26 cellular contexts compared by ENCODE assay signal in genomic region chr21:30234643-30235042, GRCh38. TPM values are rescaled to one million over a fixed set of nuclear protein-coding genes. Genes with fewer than 3 reads are reported as not detected.
DNase-seq lines count a peak whose midpoint lies in the region; ATAC-seq and TF ChIP-seq lines count a peak whose summit lies in the region.
"Had no signal": no experiment of that assay in that cellular context is flagged by ENCODE, and none has a peak within 500 bp of the region (broad histone marks: within the 10 kb centered on the region; RNA-seq: fewer than 3 reads in every experiment).

No MANE protein-coding gene starts in this region.

- H3K4me3 ChIP-seq in PC-3 (ENCODE audit: low read length) (no peak overlapping the region), brain microvascular endothelial cell (ENCODE audit: low read depth, low read length) (no peak overlapping the region), esophagus muscularis mucosa (no peak overlapping the region)
- H3K4me3 ChIP-seq: gastrocnemius medialis, GM12878, left ventricle myocardium inferior, upper lobe of left lung had no signal

- POLR2A ChIA-PET in PC-3 (lab: Charles Lee; ENCODE audit: unreplicated experiment) = no interaction called here
- POLR2A ChIA-PET in activated CD4-positive, alpha-beta memory T cell treated with anti-CD3 and anti-CD28 coated beads for 36 hours (lab: Charles Lee) = no interaction called here

- H3K4me1 ChIP-seq in PC-3 (ENCODE audit: insufficient read depth, low read length) (peaks cover 21% of the 10 kb centered on the region), esophagus muscularis mucosa (no peaks in the 10 kb centered on the region)
- H3K4me1 ChIP-seq: gastrocnemius medialis, left ventricle myocardium inferior, upper lobe of left lung had no signal

- H3K27ac ChIP-seq in PC-3 (ENCODE audit: low read length) (peak overlapping the region; percentile 66), brain microvascular endothelial cell (no peak overlapping the region), esophagus muscularis mucosa (replicated peaks in 1 of 4) (no peak overlapping the region)
- H3K27ac ChIP-seq: gastrocnemius medialis, left ventricle myocardium inferior, upper lobe of left lung had no signal

- H3F3A ChIP-seq in PC-3 (ENCODE audit: low read length, unreplicated experiment) = no peaks in the 10 kb centered on the region

- no peak overlapping the region for H3K4me3 Mint-ChIP-seq in activated CD4-positive, alpha-beta memory T cell treated with anti-CD3 and anti-CD28 coated beads for 36 hours
- H3K4me3 Mint-ChIP-seq: activated CD8-positive, alpha-beta T cell treated with anti-CD3 and anti-CD28 coated beads, Interleukin-2, amount 10 ng/mL, durations not matched to agents 7 days and 5 days; activated T-cell treated with anti-CD3 and anti-CD28 coated beads, Interleukin-2, amount 50 U/mL, for 24 hours; nephron; stimulated activated naive CD8-positive, alpha-beta T cell treated with anti-CD3 and anti-CD28 coated beads, Interleukin-15, Interleukin-2, amounts not matched to agents 100 ng/mL and 50 ng/mL, for 24 hours had no signal

- no peaks in the 10 kb centered on the region for H3K4me1 Mint-ChIP-seq in activated CD4-positive, alpha-beta memory T cell treated with anti-CD3 and anti-CD28 coated beads for 36 hours (ENCODE audit: low read depth)

- no peak for TF ChIP-seq POLR2A in esophagus muscularis mucosa (IDR thresholded peaks at IDR 0.05; ENCODE audit: low read depth)

- no peak for TF ChIP-seq EP300 in esophagus muscularis mucosa (IDR thresholded peaks at IDR 0.05)

- H3K27me3 ChIP-seq in PC-3 (ENCODE audit: low read length) (no peaks in the 10 kb centered on the region), brain microvascular endothelial cell (replicated peaks) (no peaks in the 10 kb centered on the region), esophagus muscularis mucosa (no peaks in the 10 kb centered on the region)
- H3K27me3 ChIP-seq: gastrocnemius medialis, upper lobe of left lung had no signal

- TF ChIP-seq CTCF in PC-3 (conservative IDR thresholded peaks at IDR 0.05; ENCODE audit: low read depth, low read length) (no peak), brain microvascular endothelial cell (IDR thresholded peaks at IDR 0.05; ENCODE audit: low read depth, low read length, missing control alignments) (no peak), esophagus muscularis mucosa (IDR thresholded peaks at IDR 0.05) (no peak)

- intact Hi-C loops in PC-3 (cut with micrococcal nuclease) = no loop called here
- intact Hi-C loops in esophagus muscularis mucosa (cut with DNase I) = no loop called here
- intact Hi-C loops in activated CD4-positive, alpha-beta memory T cell treated with anti-CD3 and anti-CD28 coated beads for 36 hours (cut with micrococcal nuclease) = no loop called here

- H4K20me1 ChIP-seq in PC-3 (ENCODE audit: low read length) = no peaks in the 10 kb centered on the region

- no peaks in the 10 kb centered on the region for H3K9me2 ChIP-seq in PC-3 (replicated peaks; ENCODE audit: low read length)

- H3K36me3 ChIP-seq in PC-3 (ENCODE audit: low read depth, low read length) (no peaks in the 10 kb centered on the region), brain microvascular endothelial cell (replicated peaks) (no peaks in the 10 kb centered on the region), esophagus muscularis mucosa (no peaks in the 10 kb centered on the region)
- H3K36me3 ChIP-seq: gastrocnemius medialis, left ventricle myocardium inferior, upper lobe of left lung had no signal

- no peaks in the 10 kb centered on the region for H3K9me3 Mint-ChIP-seq in activated CD4-positive, alpha-beta memory T cell treated with anti-CD3 and anti-CD28 coated beads for 36 hours
- H3K9me3 Mint-ChIP-seq: activated T-cell treated with anti-CD3 and anti-CD28 coated beads, Interleukin-2, amount 50 U/mL, for 24 hours; stimulated activated naive CD8-positive, alpha-beta T cell treated with anti-CD3 and anti-CD28 coated beads, Interleukin-15, Interleukin-2, amounts not matched to agents 100 ng/mL and 50 ng/mL, for 24 hours had no signal

- BruUV-seq in PC-3 (replicated peaks; lab: Mats Ljungman, UMichigan) = no TSS peak

- 59% methylated on average over 2 of the region's 2 CpGs for WGBS in esophagus muscularis mucosa

- H3K79me2 ChIP-seq in PC-3 (ENCODE audit: low read length) = no peaks in the 10 kb centered on the region

- no peak overlapping the region for H3K27ac Mint-ChIP-seq in activated CD4-positive, alpha-beta memory T cell treated with anti-CD3 and anti-CD28 coated beads for 36 hours
- H3K27ac Mint-ChIP-seq: activated CD8-positive, alpha-beta T cell treated with anti-CD3 and anti-CD28 coated beads, Interleukin-2, amount 10 ng/mL, durations not matched to agents 7 days and 5 days; activated T-cell treated with anti-CD3 and anti-CD28 coated beads, Interleukin-2, amount 50 U/mL, for 24 hours; stimulated activated naive CD8-positive, alpha-beta T cell treated with anti-CD3 and anti-CD28 coated beads, Interleukin-15, Interleukin-2, amounts not matched to agents 100 ng/mL and 50 ng/mL, for 24 hours had no signal

- in situ Hi-C loops in brain microvascular endothelial cell (cut with HindIII; ENCODE audit: low pct_ligation_motif_present, low sequenced_read_pairs) = no loop called here

- DNase-seq in PC-3 (peak; percentile 81), brain microvascular endothelial cell (peak; percentile 26), fibroblast of the conjunctiva (ENCODE audit: low read depth) (peak; percentile 46), stromal cell of bone marrow (ENCODE audit: low read depth) (peak; percentile 35), esophagus muscularis mucosa (ENCODE audit: extremely low spot score) (no peak)
- DNase-seq in activated CD4-positive, alpha-beta memory T cell treated with anti-CD3 and anti-CD28 coated beads for 36 hours = no peak
- DNase-seq: activated CD8-positive, alpha-beta T cell treated with anti-CD3 and anti-CD28 coated beads, Interleukin-2, amount 10 ng/mL, durations not matched to agents 7 days and 5 days; activated naive CD4-positive, alpha-beta T cell treated with Interleukin-2 at 50 U/mL for 16 hours; activated T-cell treated with anti-CD3 and anti-CD28 coated beads, Interleukin-2, amount 50 U/mL, for 24 hours; aorta; DMS79; effector memory CD4-positive, alpha-beta T cell; gastrocnemius medialis; left ventricle myocardium inferior; NCI-H187 treated with DMSO at 0.1 percent for 48 hours; NCI-H2227 treated with DMSO at 0.1 percent for 48 hours; posterior cingulate gyrus; T-helper 9 cell; upper lobe of left lung had no signal

- CTCF ChIA-PET in PC-3 (lab: Charles Lee) = no interaction called here
- CTCF ChIA-PET in activated CD4-positive, alpha-beta memory T cell treated with anti-CD3 and anti-CD28 coated beads for 36 hours (lab: Charles Lee) = no interaction called here

- H3K4me2 ChIP-seq in PC-3 (ENCODE audit: low read length) = peak overlapping the region; percentile 38

- no peak overlapping the region for H3K9ac ChIP-seq in PC-3 (ENCODE audit: low read length)

- no peaks in the 10 kb centered on the region for H3K9me3 ChIP-seq in PC-3 (ENCODE audit: low read length)
- no peaks in the 10 kb centered on the region for H3K9me3 ChIP-seq in esophagus muscularis mucosa
- H3K9me3 ChIP-seq: gastrocnemius medialis, upper lobe of left lung had no signal

- ATAC-seq in PC-3 = no peak
- ATAC-seq in HG03354 (IDR thresholded peaks at IDR 0.05; ENCODE audit: poor library complexity, severe bottlenecking, unreplicated experiment) = no peak
- ATAC-seq: activated CD8-positive, alpha-beta T cell treated with anti-CD3 and anti-CD28 coated beads, Interleukin-2, amount 10 ng/mL, durations not matched to agents 7 days and 5 days; gastrocnemius medialis; GM12878; SK-N-SH treated with all-trans-retinoic acid at 6 μM for 48 hours had no signal

- H3K27me3 Mint-ChIP-seq in activated CD4-positive, alpha-beta memory T cell treated with anti-CD3 and anti-CD28 coated beads for 36 hours = no peaks in the 10 kb centered on the region
- H3K27me3 Mint-ChIP-seq: activated T-cell treated with anti-CD3 and anti-CD28 coated beads, Interleukin-2, amount 50 U/mL, for 24 hours; stimulated activated naive CD8-positive, alpha-beta T cell treated with anti-CD3 and anti-CD28 coated beads, Interleukin-15, Interleukin-2, amounts not matched to agents 100 ng/mL and 50 ng/mL, for 24 hours had no signal

- no peaks in the 10 kb centered on the region for H3K36me3 Mint-ChIP-seq in activated CD4-positive, alpha-beta memory T cell treated with anti-CD3 and anti-CD28 coated beads for 36 hours

- no peak overlapping the region for H2AFZ ChIP-seq in PC-3 (ENCODE audit: low read length)

RNA-seq across cellular contexts. Expression of gene CLDN8, which starts 18.7 kb away (rescaled TPM):
- total RNA-seq in PC-3 (2014; rRNA removed) (0.46 and 1.5 TPM in 2 replicates), esophagus muscularis mucosa (not detected)
- not detected for total RNA-seq in activated CD4-positive, alpha-beta memory T cell treated with anti-CD3 and anti-CD28 coated beads for 36 hours
- total RNA-seq: activated CD8-positive, alpha-beta T cell treated with anti-CD3 and anti-CD28 coated beads, Interleukin-2, amount 10 ng/mL, durations not matched to agents 7 days and 5 days; aorta; cerebellum; GM12878; left ventricle myocardium inferior; skeletal muscle tissue had no signal

RNA-seq across cellular contexts. Expression of gene KRTAP24-1, which starts 48.1 kb away (rescaled TPM):
- total RNA-seq in PC-3 (2014; rRNA removed) (not detected in 2 replicates), esophagus muscularis mucosa (not detected)
- not detected for total RNA-seq in activated CD4-positive, alpha-beta memory T cell treated with anti-CD3 and anti-CD28 coated beads for 36 hours
- total RNA-seq: activated CD8-positive, alpha-beta T cell treated with anti-CD3 and anti-CD28 coated beads, Interleukin-2, amount 10 ng/mL, durations not matched to agents 7 days and 5 days; aorta; cerebellum; gastrocnemius medialis; GM12878; left ventricle myocardium inferior; skeletal muscle tissue; upper lobe of left lung had no signal

RNA-seq across cellular contexts. Expression of gene KRTAP25-1, which starts 54.7 kb away (rescaled TPM):
- not detected in 2 replicates for total RNA-seq in PC-3 (2014; rRNA removed)
- total RNA-seq in esophagus muscularis mucosa = not detected
- not detected for total RNA-seq in activated CD4-positive, alpha-beta memory T cell treated with anti-CD3 and anti-CD28 coated beads for 36 hours
- total RNA-seq: activated CD8-positive, alpha-beta T cell treated with anti-CD3 and anti-CD28 coated beads, Interleukin-2, amount 10 ng/mL, durations not matched to agents 7 days and 5 days; aorta; cerebellum; gastrocnemius medialis; GM12878; left ventricle myocardium inferior; skeletal muscle tissue; upper lobe of left lung had no signal

Comparison
In these comparisons a context has a peak if more than half of its experiments do, and no peak if none do; other contexts are left out.
1. DNase-seq: peak in PC-3 (single experiment), brain microvascular endothelial cell (single experiment), fibroblast of the conjunctiva (single experiment) and stromal cell of bone marrow (single experiment); none in esophagus muscularis mucosa (single experiment) and activated CD4-positive, alpha-beta memory T cell treated with anti-CD3 and anti-CD28 coated beads for 36 hours (single experiment).